7 cellular contexts compared by ENCODE assay signal in genomic region chr9:38401994-38402393, GRCh38. TPM values are rescaled to one million over a fixed set of nuclear protein-coding genes. Genes with fewer than 3 reads are reported as not detected.
"Had no signal": no experiment of that assay in that cellular context is flagged by ENCODE, and none has a peak within 500 bp of the region (broad histone marks: within the 10 kb centered on the region; RNA-seq: fewer than 3 reads in every experiment).

No MANE protein-coding gene starts in this region.

- ATAC-seq: K562 had no signal

- H3K27ac Mint-ChIP-seq: H9 had no signal

- DNase-seq: GM23248, GOT3, H9, HCEC 1CT, KG1 had no signal

- H3K9me3 Mint-ChIP-seq: H9 had no signal

- H3K4me3 Mint-ChIP-seq: H9 had no signal

RNA-seq across cellular contexts. Expression of gene IGFBPL1, which starts 22.3 kb away (rescaled TPM):
- total RNA-seq: HT-29, K562 had no signal
